In genomic region chr17:60514053-60514452, GRCh38 we compare ENCODE assay signal across 1 cellular context.
TF ChIP-seq lines count a peak whose summit lies in the region.

No MANE protein-coding gene starts in this region.

TF ChIP-seq in SK-N-SH, 30 proteins besides CTCF, POLR2A, EP300 and RAD21 (continued from another document):
- TF ChIP-seq REST (IDR thresholded peaks at IDR 0.05; ENCODE audit: low read depth, low read length), result no peak
- no peak for TF ChIP-seq PBX3 (IDR thresholded peaks at IDR 0.05)
- TF ChIP-seq TCF12 (IDR thresholded peaks at IDR 0.05), result no peak
- TF ChIP-seq RXRA (IDR thresholded peaks at IDR 0.05; ENCODE audit: borderline replicate concordance, low read depth), result no peak
- TF ChIP-seq GATA2 (CRISPR knock-in tag; IDR thresholded peaks at IDR 0.05), result no peak
- TF ChIP-seq FOXM1 (IDR thresholded peaks at IDR 0.05; ENCODE audit: low read depth), result no peak
- no peak for TF ChIP-seq CHD2 (IDR thresholded peaks at IDR 0.05; ENCODE audit: low read length, partially characterized antibody)
- TF ChIP-seq RFX5 (IDR thresholded peaks at IDR 0.05; ENCODE audit: low read length), result no peak
- TF ChIP-seq GABPA (IDR thresholded peaks at IDR 0.05; ENCODE audit: low read depth), result no peak
- no peak for TF ChIP-seq SIN3A (IDR thresholded peaks at IDR 0.05; ENCODE audit: borderline replicate concordance, low read depth, low read length)
- TF ChIP-seq POLR2AphosphoS5 (IDR thresholded peaks at IDR 0.05; ENCODE audit: low read depth, low read length), result no peak
- TF ChIP-seq, protein P1, sequence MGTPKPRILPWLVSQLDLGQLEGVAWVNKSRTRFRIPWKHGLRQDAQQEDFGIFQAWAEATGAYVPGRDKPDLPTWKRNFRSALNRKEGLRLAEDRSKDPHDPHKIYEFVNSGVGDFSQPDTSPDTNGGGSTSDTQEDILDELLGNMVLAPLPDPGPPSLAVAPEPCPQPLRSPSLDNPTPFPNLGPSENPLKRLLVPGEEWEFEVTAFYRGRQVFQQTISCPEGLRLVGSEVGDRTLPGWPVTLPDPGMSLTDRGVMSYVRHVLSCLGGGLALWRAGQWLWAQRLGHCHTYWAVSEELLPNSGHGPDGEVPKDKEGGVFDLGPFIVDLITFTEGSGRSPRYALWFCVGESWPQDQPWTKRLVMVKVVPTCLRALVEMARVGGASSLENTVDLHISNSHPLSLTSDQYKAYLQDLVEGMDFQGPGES (IDR thresholded peaks at IDR 0.05; ENCODE audit: low read depth, low read length), result no peak
- no peak for TF ChIP-seq MXI1 (IDR thresholded peaks at IDR 0.05; ENCODE audit: low read depth, low read length)
- no peak for TF ChIP-seq FOSL2 (IDR thresholded peaks at IDR 0.05; ENCODE audit: borderline replicate concordance, low read depth)
